ENCODE assay signal across 8 cellular contexts in genomic region chr13:59680429-59681024, GRCh38.
A peak's percentile ranks its signal among the peaks of the same experiment; 100 is the strongest.
DNase-seq lines count a peak whose midpoint lies in the region; ATAC-seq, FAIRE-seq and TF ChIP-seq lines count a peak whose summit lies in the region.

No MANE protein-coding gene starts in this region.

- no peaks in the 10 kb centered on the region for H3K79me2 ChIP-seq in osteoblast (ENCODE audit: insufficient read depth, low read length)

- H3K4me1 ChIP-seq in cardiac muscle cell (ENCODE audit: low read depth) (peaks cover 34% of the 10 kb centered on the region), right atrium auricular region (peaks cover 0 to 5% of the 10 kb centered on the region in 2 donors), osteoblast (ENCODE audit: insufficient read depth, low read length) (peaks cover 4% of the 10 kb centered on the region), uterus (no peaks in the 10 kb centered on the region)

- H3K4me2 ChIP-seq in osteoblast (ENCODE audit: insufficient read depth, low read length) = no peak overlapping the region

- no peaks in the 10 kb centered on the region for H4K20me1 ChIP-seq in osteoblast (ENCODE audit: insufficient read depth, low read length)

- H3K4me3 ChIP-seq in cardiac muscle cell = no peak overlapping the region
- no peak overlapping the region for H3K4me3 ChIP-seq in right atrium auricular region
- H3K4me3 ChIP-seq in bronchial epithelial cell (ENCODE audit: low read depth, low read length) = no peak overlapping the region
- H3K4me3 ChIP-seq in osteoblast (ENCODE audit: insufficient read depth, low read length) = no peak overlapping the region
- no peak overlapping the region for H3K4me3 ChIP-seq in uterus

- no peaks in the 10 kb centered on the region for H3K27me3 ChIP-seq in cardiac muscle cell
- H3K27me3 ChIP-seq in right atrium auricular region = no peaks in the 10 kb centered on the region
- H3K27me3 ChIP-seq in bronchial epithelial cell (ENCODE audit: control insufficient read depth, insufficient read depth, low read length) = no peaks in the 10 kb centered on the region
- H3K27me3 ChIP-seq in osteoblast (ENCODE audit: insufficient read depth, low read length) = no peaks in the 10 kb centered on the region
- H3K27me3 ChIP-seq in uterus = no peaks in the 10 kb centered on the region

- no peak for TF ChIP-seq POLR2A in uterus (IDR thresholded peaks at IDR 0.05)

- no peaks in the 10 kb centered on the region for H3K9me3 ChIP-seq in cardiac muscle cell (ENCODE audit: low read depth)
- no peaks in the 10 kb centered on the region for H3K9me3 ChIP-seq in right atrium auricular region
- no peaks in the 10 kb centered on the region for H3K9me3 ChIP-seq in osteoblast (ENCODE audit: low read depth, low read length)
- no peaks in the 10 kb centered on the region for H3K9me3 ChIP-seq in uterus

- peak; percentile 78 for TF ChIP-seq CTCF in cardiac muscle cell (IDR thresholded peaks at IDR 0.05; ENCODE audit: low read depth, low read length)
- TF ChIP-seq CTCF in right atrium auricular region (IDR thresholded peaks at IDR 0.05) = peak in 1 of 2 donors; percentile 68
- peak; percentile 40 for TF ChIP-seq CTCF in bronchial epithelial cell (IDR thresholded peaks at IDR 0.05; ENCODE audit: insufficient read depth, low read length, severe bottlenecking)
- peak; percentile 82 for TF ChIP-seq CTCF in osteoblast (IDR thresholded peaks at IDR 0.05; ENCODE audit: extremely low read depth, low read depth, low read length)
- peak in 1 of 4 experiments; percentile 15 for TF ChIP-seq CTCF in uterus (IDR thresholded peaks at IDR 0.05)

- peak; percentile 39 to 49 for DNase-seq in cardiac muscle cell (ENCODE audit: low read depth in 1 of 2, low spot score in 1 of 2)
- DNase-seq in right atrium auricular region (ENCODE audit: low spot score) = no peak
- peak; percentile 20 for DNase-seq in NCI-H1092 (lab: John Stamatoyannopoulos, UW)
- peak; percentile 38 for DNase-seq in bronchial epithelial cell (ENCODE audit: low read depth)
- peak; percentile 43 for DNase-seq in osteoblast (ENCODE audit: insufficient read length, low spot score, missing footprints)
- no peak for DNase-seq in uterus
- DNase-seq in NCI-H187 treated with DMSO at 0.1 percent for 48 hours (lab: John Stamatoyannopoulos, UW) = no peak

- H2AFZ ChIP-seq in osteoblast (ENCODE audit: low read length) = no peak overlapping the region

- FAIRE-seq in bronchial epithelial cell (lab: Jason Lieb, UNC) = no peak

- no peak for ATAC-seq in GM19328 (IDR thresholded peaks at IDR 0.05; ENCODE audit: unreplicated experiment)

- H3K36me3 ChIP-seq in cardiac muscle cell (no peaks in the 10 kb centered on the region), right atrium auricular region (no peaks in the 10 kb centered on the region), bronchial epithelial cell (ENCODE audit: control insufficient read depth, insufficient read depth, low read length) (no peaks in the 10 kb centered on the region), osteoblast (ENCODE audit: insufficient read depth, low read length) (no peaks in the 10 kb centered on the region), uterus (no peaks in the 10 kb centered on the region)

- intact Hi-C loops in uterus (cut with DNase I; ENCODE audit: low total_unique reads) = no loop called here

- H3K27ac ChIP-seq in cardiac muscle cell = peak overlapping the region; percentile 8
- no peak overlapping the region for H3K27ac ChIP-seq in right atrium auricular region
- no peak overlapping the region for H3K27ac ChIP-seq in osteoblast (ENCODE audit: low read depth, low read length)
- no peak overlapping the region for H3K27ac ChIP-seq in uterus

Comparison
In these comparisons a context has a peak if more than half of its experiments do, and no peak if none do; other contexts are left out.
1. DNase-seq: peak in cardiac muscle cell (2 of 2), NCI-H1092 (single experiment), bronchial epithelial cell (single experiment) and osteoblast (single experiment); none in right atrium auricular region (single experiment), uterus (0 of 2) and NCI-H187 treated with DMSO at 0.1 percent for 48 hours (single experiment).